ENCODE assay signal across 8 cellular contexts in the genomic region with DNA sequence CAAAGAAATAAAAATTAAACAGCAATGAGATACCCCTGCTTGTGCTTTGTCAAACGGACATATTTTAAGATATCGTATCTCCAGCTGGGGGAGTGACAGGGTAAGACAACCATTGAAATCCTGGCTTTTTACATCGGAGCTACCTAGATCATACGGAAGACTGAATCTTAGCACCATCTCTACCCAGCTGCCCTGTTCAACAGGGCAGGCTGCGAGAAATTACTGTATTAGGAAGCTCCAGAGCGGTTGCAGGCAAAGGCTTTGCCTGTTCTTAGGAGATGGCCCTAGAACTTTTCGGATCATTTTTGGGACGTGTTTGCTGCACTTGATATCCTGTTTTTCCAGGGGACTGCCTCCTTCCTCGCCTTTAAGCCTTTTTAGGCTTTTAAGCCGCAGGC. TPM values are rescaled to one million over a fixed set of nuclear protein-coding genes. Genes with fewer than 3 reads are reported as not detected.
DNase-seq lines count a peak whose midpoint lies in the region; ATAC-seq and TF ChIP-seq lines count a peak whose summit lies in the region.

No MANE protein-coding gene starts in this region.

- H3K4me3 Mint-ChIP-seq in activated CD8-positive, alpha-beta memory T cell treated with anti-CD3 and anti-CD28 coated beads, Interleukin-2, amount 10 ng/mL, durations not matched to agents 7 days and 5 days, result peak overlapping the region; percentile 90
- H3K4me3 Mint-ChIP-seq in activated B cell treated with CpG ODN at 0.5 μM for 24 hours (peak overlapping the region; percentile 92), glutamatergic neuron (ENCODE audit: unreplicated experiment) (peak overlapping the region; percentile 83)

- intact Hi-C loops in activated B cell treated with CpG ODN at 0.5 μM for 24 hours (cut with micrococcal nuclease), result loop anchor here (1.0 kb wide), 2 partner anchors 189 to 240 kb away; no protein-coding TSS in a partner anchor

- H3K4me3 ChIP-seq in skeletal muscle satellite cell (ENCODE audit: low read length), result peak overlapping the region; percentile 90

- no peaks in the 10 kb centered on the region for H3K9me3 Mint-ChIP-seq in activated CD8-positive, alpha-beta memory T cell treated with anti-CD3 and anti-CD28 coated beads, Interleukin-2, amount 10 ng/mL, durations not matched to agents 7 days and 5 days (ENCODE audit: low read depth)
- no peaks in the 10 kb centered on the region for H3K9me3 Mint-ChIP-seq in activated B cell treated with CpG ODN at 0.5 μM for 24 hours
- H3K9me3 Mint-ChIP-seq in glutamatergic neuron (ENCODE audit: unreplicated experiment), result peaks cover 15% of the 10 kb centered on the region

- POLR2A ChIA-PET in activated B cell treated with CpG ODN at 0.5 μM for 24 hours (lab: Charles Lee), result interaction anchor here (0.6 to 6.7 kb wide), 23 partner anchors 15 to 324 kb away, joined by 3 to 211 read pairs (median 8); a partner anchor contains a TSS

- CTCF ChIA-PET in activated CD8-positive, alpha-beta memory T cell treated with anti-CD3 and anti-CD28 coated beads, Interleukin-2, amount 10 ng/mL, durations not matched to agents 7 days and 5 days (lab: Charles Lee), result interaction anchor here (0.8 to 2.1 kb wide), 6 partner anchors 11 to 287 kb away, joined by 3 to 10 read pairs (median 4); no protein-coding TSS in a partner anchor
- CTCF ChIA-PET in activated B cell treated with CpG ODN at 0.5 μM for 24 hours (lab: Charles Lee), result interaction anchor here (0.7 to 8.2 kb wide), 11 partner anchors 15 to 331 kb away, joined by 3 to 86 read pairs (median 4); no protein-coding TSS in a partner anchor

- H3K36me3 ChIP-seq in skeletal muscle satellite cell (ENCODE audit: insufficient read depth, low read length), result no peaks in the 10 kb centered on the region

- H3K9me3 ChIP-seq in skeletal muscle satellite cell (replicated peaks; ENCODE audit: low read length), result no peaks in the 10 kb centered on the region

- ATAC-seq in activated CD8-positive, alpha-beta memory T cell treated with anti-CD3 and anti-CD28 coated beads, Interleukin-2, amount 10 ng/mL, durations not matched to agents 7 days and 5 days, result no peak
- ATAC-seq in activated B cell treated with CpG ODN at 0.5 μM for 24 hours (ENCODE audit: low read depth) (no peak), GM18498 (IDR thresholded peaks at IDR 0.05; ENCODE audit: unreplicated experiment) (no peak)

- H3K9ac ChIP-seq in skeletal muscle satellite cell (ENCODE audit: low read depth, low read length), result peak overlapping the region; percentile 80

- peak overlapping the region; percentile 48 for H3K27ac Mint-ChIP-seq in activated CD8-positive, alpha-beta memory T cell treated with anti-CD3 and anti-CD28 coated beads, Interleukin-2, amount 10 ng/mL, durations not matched to agents 7 days and 5 days
- peak overlapping the region; percentile 83 for H3K27ac Mint-ChIP-seq in activated B cell treated with CpG ODN at 0.5 μM for 24 hours
- no peak overlapping the region for H3K27ac Mint-ChIP-seq in glutamatergic neuron (ENCODE audit: unreplicated experiment)

- H3K27me3 ChIP-seq in skeletal muscle satellite cell (ENCODE audit: control insufficient read depth, insufficient read depth, low read length), result no peaks in the 10 kb centered on the region

- peaks cover 14% of the 10 kb centered on the region for H3K4me1 ChIP-seq in skeletal muscle satellite cell (ENCODE audit: control insufficient read depth, insufficient read depth, low read length)

- H3K36me3 Mint-ChIP-seq in activated CD8-positive, alpha-beta memory T cell treated with anti-CD3 and anti-CD28 coated beads, Interleukin-2, amount 10 ng/mL, durations not matched to agents 7 days and 5 days, result peaks cover 18% of the 10 kb centered on the region
- H3K36me3 Mint-ChIP-seq in activated B cell treated with CpG ODN at 0.5 μM for 24 hours (ENCODE audit: low read depth) (peaks cover 8% of the 10 kb centered on the region), glutamatergic neuron (ENCODE audit: unreplicated experiment) (no peaks in the 10 kb centered on the region)

- no peak for DNase-seq in activated CD8-positive, alpha-beta memory T cell treated with anti-CD3 and anti-CD28 coated beads, Interleukin-2, amount 10 ng/mL, durations not matched to agents 7 days and 5 days
- DNase-seq in activated CD8-positive, alpha-beta memory T cell treated with anti-CD3 and anti-CD28 coated beads for 24 hours, result no peak
- DNase-seq in activated B cell treated with CpG ODN at 0.5 μM for 24 hours, result no peak
- DNase-seq in glutamatergic neuron, result no peak
- DNase-seq in mucosa of gallbladder (ENCODE audit: low spot score), result no peak
- no peak for DNase-seq in NCI-H187 treated with DMSO at 0.1 percent for 48 hours (lab: John Stamatoyannopoulos, UW)

- H3K27me3 Mint-ChIP-seq in activated CD8-positive, alpha-beta memory T cell treated with anti-CD3 and anti-CD28 coated beads, Interleukin-2, amount 10 ng/mL, durations not matched to agents 7 days and 5 days, result peaks cover 13% of the 10 kb centered on the region
- H3K27me3 Mint-ChIP-seq in activated B cell treated with CpG ODN at 0.5 μM for 24 hours (peaks cover 2% of the 10 kb centered on the region), glutamatergic neuron (ENCODE audit: unreplicated experiment) (peaks cover 6% of the 10 kb centered on the region)

- peaks cover 29% of the 10 kb centered on the region for H3K4me1 Mint-ChIP-seq in activated CD8-positive, alpha-beta memory T cell treated with anti-CD3 and anti-CD28 coated beads, Interleukin-2, amount 10 ng/mL, durations not matched to agents 7 days and 5 days
- H3K4me1 Mint-ChIP-seq in activated B cell treated with CpG ODN at 0.5 μM for 24 hours (peaks cover 39% of the 10 kb centered on the region), glutamatergic neuron (ENCODE audit: low read depth, unreplicated experiment) (peaks cover 26% of the 10 kb centered on the region)

- H3K4me2 ChIP-seq in skeletal muscle satellite cell (ENCODE audit: low read length), result peak overlapping the region; percentile 99

- TF ChIP-seq CTCF in activated B cell treated with CpG ODN at 0.5 μM for 24 hours (IDR thresholded peaks at IDR 0.05) (no peak), glutamatergic neuron (IDR thresholded peaks at IDR 0.05; ENCODE audit: partially characterized antibody, unreplicated experiment) (no peak)

RNA-seq across cellular contexts. Expression of a gene that starts 2.0 kb away (rescaled TPM):
- total RNA-seq in activated CD8-positive, alpha-beta memory T cell treated with anti-CD3 and anti-CD28 coated beads, Interleukin-2, amount 10 ng/mL, durations not matched to agents 7 days and 5 days, result 10 to 100 TPM; 16.7 to 39.2 TPM
- total RNA-seq in activated B cell treated with CpG ODN at 0.5 μM for 24 hours, result 44.2 and 53.8 TPM in 2 replicates
- total RNA-seq in glutamatergic neuron (ENCODE audit: unreplicated experiment), result 74.8 TPM
- 4.4 and 4.6 TPM in 2 replicates for total RNA-seq in skeletal muscle satellite cell (2012; rRNA removed)
- total RNA-seq in mucosa of gallbladder, result 20.8 TPM

RNA-seq across cellular contexts. Expression of a gene that starts 38.4 kb away (rescaled TPM):
- 10 to 100 TPM; 17.6 to 22.2 TPM for total RNA-seq in activated CD8-positive, alpha-beta memory T cell treated with anti-CD3 and anti-CD28 coated beads, Interleukin-2, amount 10 ng/mL, durations not matched to agents 7 days and 5 days
- 20.2 and 20.8 TPM in 2 replicates for total RNA-seq in activated B cell treated with CpG ODN at 0.5 μM for 24 hours
- total RNA-seq in glutamatergic neuron (ENCODE audit: unreplicated experiment), result 16.1 TPM
- 15.9 and 17.0 TPM in 2 replicates for total RNA-seq in skeletal muscle satellite cell (2012; rRNA removed)
- 13.6 TPM for total RNA-seq in mucosa of gallbladder
